Comparison of ENCODE assay signal across 21 cellular contexts in genomic region chr5:39079147-39079546, GRCh38.
"Had no signal": no experiment of that assay in that cellular context is flagged by ENCODE, and none has a peak within 500 bp of the region (broad histone marks: within the 10 kb centered on the region; RNA-seq: fewer than 3 reads in every experiment).

No MANE protein-coding gene starts in this region.

- DNase-seq: endodermal cell; erythroblast; foreskin melanocyte; heart left ventricle; hippocampal formation; left colon; left ventricle myocardium superior; mesendoderm; naive thymus-derived CD8-positive, alpha-beta T cell; psoas muscle; retina; right lobe of liver; stimulated activated CD4-positive, alpha-beta T cell treated with anti-CD3 and anti-CD28 coated beads, Interleukin-4, amount 100 ng/mL, for 1 hour; stimulated activated CD8-positive, alpha-beta memory T cell treated with anti-CD3 and anti-CD28 coated beads, Interleukin-4, amount 100 ng/mL, for 48 hours; stimulated activated naive CD8-positive, alpha-beta T cell treated with anti-CD3 and anti-CD28 coated beads, Interleukin-15, Interleukin-2, amounts not matched to agents 100 U/mL and 50 U/mL, for 24 hours; testis; transverse colon had no signal

- H3K27ac Mint-ChIP-seq: endodermal cell; naive thymus-derived CD8-positive, alpha-beta T cell; stimulated activated effector memory CD8-positive, alpha-beta T cell treated with anti-CD3 and anti-CD28 coated beads, Interleukin-12 subunit alpha, Interleukin-12 subunit beta, amount 100 ng/mL, for 72 hours had no signal

- ATAC-seq: heart left ventricle; left colon; left ventricle myocardium superior; naive thymus-derived CD8-positive, alpha-beta T cell; psoas muscle; right lobe of liver; stimulated activated effector memory CD8-positive, alpha-beta T cell treated with anti-CD3 and anti-CD28 coated beads, Interleukin-12 subunit alpha, Interleukin-12 subunit beta, amount 100 ng/mL, for 72 hours; stimulated activated naive CD8-positive, alpha-beta T cell treated with anti-CD3 and anti-CD28 coated beads, Interleukin-15, Interleukin-2, amounts not matched to agents 100 U/mL and 50 U/mL, for 24 hours had no signal

- H3K27me3 ChIP-seq: heart left ventricle, right lobe of liver, testis had no signal

- H3K4me1 ChIP-seq: parathyroid adenoma, testis had no signal

- FAIRE-seq: endothelial cell of umbilical vein had no signal

- H3K9ac ChIP-seq: parathyroid adenoma had no signal

- H3K4me3 Mint-ChIP-seq: endodermal cell; naive thymus-derived CD8-positive, alpha-beta T cell; stimulated activated effector memory CD8-positive, alpha-beta T cell treated with anti-CD3 and anti-CD28 coated beads, Interleukin-12 subunit alpha, Interleukin-12 subunit beta, amount 100 ng/mL, for 72 hours had no signal

- H3K4me3 ChIP-seq: heart left ventricle, lung, psoas muscle, right lobe of liver, testis, transverse colon had no signal

- H3K9me3 Mint-ChIP-seq: endodermal cell; naive thymus-derived CD8-positive, alpha-beta T cell had no signal

- H3K9me3 ChIP-seq: heart left ventricle, psoas muscle, right lobe of liver, testis, transverse colon had no signal

- H2AFZ ChIP-seq: parathyroid adenoma had no signal

- H3K27ac ChIP-seq: heart left ventricle, parathyroid adenoma, psoas muscle, right lobe of liver, testis, transverse colon had no signal

- H3K36me3 ChIP-seq: heart left ventricle, right lobe of liver, transverse colon had no signal

- H3K79me2 ChIP-seq: parathyroid adenoma had no signal
